In the genomic region with DNA sequence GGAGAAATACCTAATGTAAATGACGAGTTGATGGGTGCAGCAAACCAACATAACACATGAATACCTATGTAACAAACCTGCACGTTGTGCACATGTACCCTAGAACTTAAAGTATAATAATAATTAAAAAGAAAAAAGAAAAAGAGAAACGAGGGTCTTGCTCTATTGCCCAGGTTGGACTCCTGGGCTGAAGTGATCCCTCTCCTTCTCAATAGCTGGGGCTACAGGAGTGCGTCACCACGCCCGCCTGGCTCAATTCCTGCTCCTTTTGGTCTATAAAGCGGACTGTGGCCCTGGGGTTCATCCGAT, we compare ENCODE assay signal across 8 cellular contexts. TPM values are rescaled to one million over a fixed set of nuclear protein-coding genes. Genes with fewer than 3 reads are reported as not detected.
A peak's percentile ranks its signal among the peaks of the same experiment; 100 is the strongest.
DNase-seq lines count a peak whose midpoint lies in the region; ATAC-seq, FAIRE-seq and TF ChIP-seq lines count a peak whose summit lies in the region.

No MANE protein-coding gene starts in this region.

- H3K27me3 ChIP-seq in bronchial epithelial cell (ENCODE audit: control insufficient read depth, insufficient read depth, low read length) (no peaks in the 10 kb centered on the region), lung (ENCODE audit: control insufficient read depth, insufficient read depth) (no peaks in the 10 kb centered on the region)

- H3K4me1 ChIP-seq in lung (ENCODE audit: control insufficient read depth in 2 of 2, insufficient read depth in 2 of 2, low read length in 2 of 2) (peaks cover 5 to 8% of the 10 kb centered on the region in 2 donors), urinary bladder (ENCODE audit: insufficient read depth) (no peaks in the 10 kb centered on the region)

- peaks cover 16% of the 10 kb centered on the region for H3K36me3 Mint-ChIP-seq in activated T-cell treated with anti-CD3 and anti-CD28 coated beads, Interleukin-2, amount 50 U/mL, for 4 hours (ENCODE audit: insufficient read depth)

- H3K4me3 Mint-ChIP-seq in activated T-cell treated with anti-CD3 and anti-CD28 coated beads, Interleukin-2, amount 50 U/mL, for 4 hours = peak overlapping the region; percentile 89

- H3K4me1 Mint-ChIP-seq in activated T-cell treated with anti-CD3 and anti-CD28 coated beads, Interleukin-2, amount 50 U/mL, for 4 hours (ENCODE audit: low read depth) = peaks cover 17% of the 10 kb centered on the region

- H3K9me3 Mint-ChIP-seq in activated T-cell treated with anti-CD3 and anti-CD28 coated beads, Interleukin-2, amount 50 U/mL, for 4 hours = no peaks in the 10 kb centered on the region

- no peak for DNase-seq in activated T-cell treated with anti-CD3 and anti-CD28 coated beads, Interleukin-2, amount 50 U/mL, for 4 hours
- DNase-seq in activated T-cell treated with anti-CD3 and anti-CD28 coated beads, Interleukin-2, amount 50 U/mL, for 48 hours = no peak
- no peak for DNase-seq in bronchial epithelial cell (ENCODE audit: low read depth)
- DNase-seq in lung (ENCODE audit: low spot score) = no peak
- no peak for DNase-seq in midbrain (lab: John Stamatoyannopoulos, UW)
- DNase-seq in COLO668 (lab: John Stamatoyannopoulos, UW; ENCODE audit: unreplicated experiment) = no peak
- DNase-seq in activated CD4-positive, CD25-positive, alpha-beta regulatory T cell treated with anti-CD3 and anti-CD28 coated beads, Interleukin-2, amount 50 U/mL, for 72 hours = no peak

- peaks cover 5% of the 10 kb centered on the region for H3K36me3 ChIP-seq in bronchial epithelial cell (ENCODE audit: control insufficient read depth, insufficient read depth, low read length)
- peaks cover 6 to 12% of the 10 kb centered on the region in 2 donors for H3K36me3 ChIP-seq in lung (ENCODE audit: control insufficient read depth in 2 of 2, insufficient read depth in 2 of 2, low read length in 2 of 2)
- H3K36me3 ChIP-seq in urinary bladder (ENCODE audit: insufficient read depth) = no peaks in the 10 kb centered on the region

- H3K9me3 ChIP-seq in lung (ENCODE audit: control insufficient read depth in 2 of 2, insufficient read depth in 1 of 2, low read length in 1 of 2) = no peaks in the 10 kb centered on the region

- FAIRE-seq in bronchial epithelial cell (lab: Jason Lieb, UNC) = no peak

- H3K4me3 ChIP-seq in bronchial epithelial cell (ENCODE audit: low read depth, low read length) = peak overlapping the region; percentile 72
- H3K4me3 ChIP-seq in lung = peak overlapping the region; percentile 79
- H3K4me3 ChIP-seq in urinary bladder (ENCODE audit: low read depth, low read length) = peak overlapping the region; percentile 73

- no peaks in the 10 kb centered on the region for H3K27me3 Mint-ChIP-seq in activated T-cell treated with anti-CD3 and anti-CD28 coated beads, Interleukin-2, amount 50 U/mL, for 4 hours (ENCODE audit: low read depth)

- TF ChIP-seq CTCF in bronchial epithelial cell (IDR thresholded peaks at IDR 0.05; ENCODE audit: insufficient read depth, low read length, severe bottlenecking) (no peak), lung (IDR thresholded peaks at IDR 0.05; ENCODE audit: control extremely low read depth, extremely low read depth) (no peak)

- ATAC-seq in activated T-cell treated with anti-CD3 and anti-CD28 coated beads, Interleukin-2, amount 50 U/mL, for 4 hours = no peak
- ATAC-seq in lung (ENCODE audit: insufficient read depth, low FRiP score) = no peak

- H3K27ac ChIP-seq in lung (ENCODE audit: low read depth in 1 of 2, low read length in 1 of 2) (peak overlapping the region; percentile 86 to 99), urinary bladder (ENCODE audit: low read depth) (peak overlapping the region; percentile 96)

- WGBS in lung, 2 donors = 29 to 40% methylated on average over 6 to 8 of the region's 8 CpGs
- 14% methylated on average over 8 of the region's 8 CpGs for WGBS in urinary bladder

RNA-seq across cellular contexts. Expression of gene PTS, which starts 0.5 kb away (rescaled TPM):
- 10 to 100 TPM; 39.0 to 49.4 (median 44.9) TPM for total RNA-seq in activated T-cell treated with anti-CD3 and anti-CD28 coated beads, Interleukin-2, amount 50 U/mL, for 4 hours
- total RNA-seq in bronchial epithelial cell = 68.4 and 74.4 TPM in 2 replicates
- total RNA-seq in lung = 10 to 100 TPM; 19.3 to 24.8 TPM
- 10 to 100 TPM; 25.4 to 60.5 TPM for polyA plus RNA-seq in lung
- 38.7 TPM for total RNA-seq in urinary bladder
- 26.5 TPM for polyA plus RNA-seq in urinary bladder

RNA-seq across cellular contexts. Expression of gene PLET1, which starts 35.0 kb away (rescaled TPM):
- not detected for total RNA-seq in activated T-cell treated with anti-CD3 and anti-CD28 coated beads, Interleukin-2, amount 50 U/mL, for 4 hours
- total RNA-seq in bronchial epithelial cell = not detected in 2 replicates
- not detected for total RNA-seq in lung
- polyA plus RNA-seq in lung = not detected
- total RNA-seq in urinary bladder = not detected
- not detected for polyA plus RNA-seq in urinary bladder

RNA-seq across cellular contexts. Expression of gene BCO2, which starts 50.4 kb away (rescaled TPM):
- 1 to 10 TPM in 1 of 3 donors, under 1 TPM in 2; 0.66 to 1.1 (median 0.73) TPM for total RNA-seq in activated T-cell treated with anti-CD3 and anti-CD28 coated beads, Interleukin-2, amount 50 U/mL, for 4 hours
- total RNA-seq in bronchial epithelial cell = 1.0 and 2.1 TPM in 2 replicates
- 10 to 100 TPM in 1 of 2 donors, 1 to 10 TPM in 1; 8.2 to 20.3 TPM for total RNA-seq in lung
- 1 to 10 TPM; 2.8 to 5.3 TPM for polyA plus RNA-seq in lung
- total RNA-seq in urinary bladder = 24.5 TPM
- polyA plus RNA-seq in urinary bladder = 2.8 TPM

RNA-seq across cellular contexts. Expression of gene TEX12, which starts 58.5 kb away (rescaled TPM):
- total RNA-seq in activated T-cell treated with anti-CD3 and anti-CD28 coated beads, Interleukin-2, amount 50 U/mL, for 4 hours = under 1 TPM in 1 of 3 donors, not detected in 2; 0.40 TPM
- total RNA-seq in bronchial epithelial cell = 0.26 TPM in 1 of 2 replicates, not detected in the other
- total RNA-seq in lung = under 1 TPM in 1 of 2 donors, not detected in 1; 0.74 TPM
- under 1 TPM; 0.09 to 0.31 TPM for polyA plus RNA-seq in lung
- 2.9 TPM for total RNA-seq in urinary bladder
- 0.09 TPM for polyA plus RNA-seq in urinary bladder
